9 cellular contexts compared by ENCODE assay signal in genomic region chr6:118890997-118891790, GRCh38. TPM values are rescaled to one million over a fixed set of nuclear protein-coding genes. Genes with fewer than 3 reads are reported as not detected.
DNase-seq lines count a peak whose midpoint lies in the region; ATAC-seq and TF ChIP-seq lines count a peak whose summit lies in the region.
"Had no signal": no experiment of that assay in that cellular context is flagged by ENCODE, and none has a peak within 500 bp of the region (broad histone marks: within the 10 kb centered on the region; RNA-seq: fewer than 3 reads in every experiment).

No MANE protein-coding gene starts in this region.

- no peaks in the 10 kb centered on the region for H4K20me1 ChIP-seq in SU-DHL-6 (ENCODE audit: low read depth, low read length)

- no peaks in the 10 kb centered on the region for H3K9me3 ChIP-seq in SU-DHL-6 (ENCODE audit: insufficient read depth, low read length)

- DNase-seq in GM13976 (ENCODE audit: low spot score) (peak; percentile 18), myocyte (ENCODE audit: low read depth) (peak; percentile 9), Kasumi-1 (lab: John Stamatoyannopoulos, UW) (no peak), SKM-1 treated with dmso at 0.1 percent for 144 hours (lab: John Stamatoyannopoulos, UW; ENCODE audit: unreplicated experiment) (no peak), NCI-H1105 (lab: John Stamatoyannopoulos, UW) (no peak)
- no peak for DNase-seq in NK-92 treated with Interleukin-12 subunit alpha and Interleukin-12 subunit beta, amount 100 ng/mL, for 24 hours (lab: John Stamatoyannopoulos, UW)
- DNase-seq: NCI-H1694 had no signal

- H2AFZ ChIP-seq in SU-DHL-6 (ENCODE audit: low read depth, low read length, severe bottlenecking): peak overlapping the region; percentile 41

- ATAC-seq in HG02852 (IDR thresholded peaks at IDR 0.05; ENCODE audit: unreplicated experiment): peak; percentile 12

- H3K36me3 ChIP-seq in SU-DHL-6 (ENCODE audit: low read length): no peaks in the 10 kb centered on the region

- no peaks in the 10 kb centered on the region for H3K27me3 ChIP-seq in SU-DHL-6 (ENCODE audit: low read length)

- peaks cover 46% of the 10 kb centered on the region for H3K79me2 ChIP-seq in SU-DHL-6 (ENCODE audit: insufficient read depth, low read length)

- peak overlapping the region; percentile 59 for H3K4me3 ChIP-seq in SU-DHL-6 (ENCODE audit: insufficient read depth, low read length, poor library complexity, severe bottlenecking)

- H3F3A ChIP-seq in SU-DHL-6 (ENCODE audit: insufficient read depth): peaks cover 41% of the 10 kb centered on the region

- H3K9ac ChIP-seq in SU-DHL-6 (ENCODE audit: low read length): peak overlapping the region; percentile 94

- H3K4me2 ChIP-seq in SU-DHL-6 (ENCODE audit: low read depth, low read length, poor library complexity, severe bottlenecking): peak overlapping the region; percentile 88

- peak overlapping the region; percentile 93 for H3K27ac ChIP-seq in SU-DHL-6 (ENCODE audit: low read depth, low read length)

- no peaks in the 10 kb centered on the region for H3K9me2 ChIP-seq in SU-DHL-6 (replicated peaks; ENCODE audit: insufficient read depth, low read length)

- TF ChIP-seq CTCF in GM13976 (IDR thresholded peaks at IDR 0.05; ENCODE audit: borderline replicate concordance, control extremely low read depth, extremely low read depth, insufficient read depth, missing control alignments) (no peak), SU-DHL-6 (IDR thresholded peaks at IDR 0.05; ENCODE audit: insufficient read depth, low read length, poor library complexity, severe bottlenecking) (no peak)

- in situ Hi-C loops in GM13976 (cut with MboI; ENCODE audit: low sequenced_read_pairs, unreplicated experiment): no loop called here

RNA-seq across cellular contexts. Expression of gene ASF1A, which starts 2.8 kb away (rescaled TPM):
- total RNA-seq in myocyte: 19.7 and 24.0 TPM in 2 replicates
- 9.7 TPM for polyA plus RNA-seq in myocyte (2012)

RNA-seq across cellular contexts. Expression of gene MCM9, which starts 43.8 kb away (rescaled TPM):
- total RNA-seq in myocyte: 11.5 and 18.5 TPM in 2 replicates
- 6.5 TPM for polyA plus RNA-seq in myocyte (2012)

Comparison
In these comparisons a context has a peak if more than half of its experiments do, and no peak if none do; other contexts are left out.
1. DNase-seq: peak in GM13976 (single experiment) and myocyte (single experiment); none in Kasumi-1 (0 of 2), SKM-1 treated with dmso at 0.1 percent for 144 hours (single experiment), NK-92 treated with Interleukin-12 subunit alpha and Interleukin-12 subunit beta, amount 100 ng/mL, for 24 hours (single experiment) and NCI-H1105 (single experiment).